Comparison of ENCODE assay signal across 8 cellular contexts in genomic region chr9:19471737-19472648, GRCh38.
A peak's percentile ranks its signal among the peaks of the same experiment; 100 is the strongest.
DNase-seq lines count a peak whose midpoint lies in the region; ATAC-seq, FAIRE-seq and TF ChIP-seq lines count a peak whose summit lies in the region.

No MANE protein-coding gene starts in this region.

- H3K4me3 ChIP-seq in GM12865 (ENCODE audit: low read depth, low read length), result no peak overlapping the region
- H3K4me3 ChIP-seq in H7 (ENCODE audit: insufficient read depth, low read depth, low read length), result no peak overlapping the region
- no peak overlapping the region for H3K4me3 ChIP-seq in LNCaP clone FGC (ENCODE audit: low read depth, low read length)
- no peak overlapping the region for H3K4me3 ChIP-seq in GM12878
- H3K4me3 ChIP-seq in iPS DF 6.9 (ENCODE audit: low read length), result no peak overlapping the region; the same call in 1 of the 2 replicates
- H3K4me3 ChIP-seq in small intestine (ENCODE audit: low read depth in 1 of 2, low read length in 2 of 2), result no peak overlapping the region

- H3K27me3 Mint-ChIP-seq in T-helper 17 cell, result peaks cover 13% of the 10 kb centered on the region

- peak overlapping the region; percentile 19 for H3K27ac Mint-ChIP-seq in T-helper 17 cell

- 2% methylated on average over 18 of the region's 18 CpGs for WGBS in GM12878 (ENCODE audit: insufficient coverage, insufficient replicate concordance, low lambda C conversion rate, missing lambda C conversion rate)
- no CpG with 5 or more reads among the region's 18 CpGs for WGBS in iPS DF 6.9 (ENCODE audit: insufficient coverage, insufficient read length)
- 11 to 13% (median 13%) methylated on average over 18 of the region's 18 CpGs for WGBS in small intestine, 3 donors

- intact Hi-C loops in GM12878 (cut with micrococcal nuclease; ENCODE audit: unreplicated experiment), result no loop called here

- peaks cover 9% of the 10 kb centered on the region for H3K4me1 Mint-ChIP-seq in T-helper 17 cell

- in situ Hi-C loops in GM12878 (cut with MboI), result loop anchor here (25.0 kb wide), 1 partner anchor 1210 kb away; no protein-coding TSS in a partner anchor

- no peak overlapping the region for H2AFZ ChIP-seq in GM12878 (ENCODE audit: control insufficient read depth, low read depth, low read length)

- no peaks in the 10 kb centered on the region for H3K79me2 ChIP-seq in GM12878 (ENCODE audit: control insufficient read depth, insufficient read depth, low read length)

- H3K27me3 ChIP-seq in H7 (ENCODE audit: control insufficient read depth, insufficient read depth, low read length), result no peaks in the 10 kb centered on the region
- no peaks in the 10 kb centered on the region; a peak in 1 of 4 replicates for H3K27me3 ChIP-seq in GM12878 (replicated peaks in 1 of 2; ENCODE audit: control insufficient read depth in 2 of 2, insufficient read depth in 2 of 2, low read length in 1 of 2)
- H3K27me3 ChIP-seq in iPS DF 6.9 (ENCODE audit: control insufficient read depth, insufficient read depth, low read length), result no peaks in the 10 kb centered on the region
- no peaks in the 10 kb centered on the region for H3K27me3 ChIP-seq in small intestine (ENCODE audit: control insufficient read depth in 2 of 2, insufficient read depth in 2 of 2, low read length in 2 of 2)

- TF ChIP-seq EP300 in GM12878 (IDR thresholded peaks at IDR 0.05; ENCODE audit: borderline replicate concordance in 1 of 2, control insufficient read depth in 1 of 2, low read depth in 2 of 2, low read length in 2 of 2), result no peak

- no peak for TF ChIP-seq POLR2A in GM12878 (IDR thresholded peaks at IDR 0.05; ENCODE audit: low read depth, low read length)

- no peaks in the 10 kb centered on the region for H4K20me1 ChIP-seq in GM12878 (ENCODE audit: control insufficient read depth, insufficient read depth)

- RAD21 ChIA-PET in GM12878 (lab: Charles Lee; ENCODE audit: unreplicated experiment), result no interaction called here

- H3K4me3 Mint-ChIP-seq in T-helper 17 cell, result peak overlapping the region; percentile 83

- no peak overlapping the region for H3K9ac ChIP-seq in GM12878 (ENCODE audit: control insufficient read depth, insufficient read depth, low read length)

- ATAC-seq in T-helper 17 cell, result peak; percentile 74
- ATAC-seq in GM12878, result peak; percentile 80
- no peak for ATAC-seq in HG02571 (IDR thresholded peaks at IDR 0.05; ENCODE audit: unreplicated experiment)

- H3K36me3 ChIP-seq in H7 (replicated peaks; ENCODE audit: control insufficient read depth, insufficient read depth, low read length) (no peaks in the 10 kb centered on the region), GM12878 (ENCODE audit: control insufficient read depth in 2 of 2, insufficient read depth in 2 of 2, low read length in 1 of 2) (no peaks in the 10 kb centered on the region), iPS DF 6.9 (ENCODE audit: control insufficient read depth, insufficient read depth, low read length) (no peaks in the 10 kb centered on the region), small intestine (ENCODE audit: control insufficient read depth in 2 of 2, insufficient read depth in 2 of 2, low read length in 2 of 2) (no peaks in the 10 kb centered on the region)

- no peak for FAIRE-seq in GM12878 (lab: Jason Lieb, UNC)
- no peak for FAIRE-seq in small intestine (lab: Jason Lieb, UNC)

- DNase-seq in GM12865 (ENCODE audit: low read depth) (peak; percentile 68), H7 (peak; percentile 79), LNCaP clone FGC (ENCODE audit: low read depth) (no peak), T-helper 17 cell (no peak), GM12878 (ENCODE audit: low read depth, low spot score) (no peak), iPS DF 6.9 (ENCODE audit: low read depth, low spot score) (peak; percentile 60), small intestine (peak; percentile 39)

- no peaks in the 10 kb centered on the region for H3K36me3 Mint-ChIP-seq in T-helper 17 cell (ENCODE audit: low read depth)

- SMC1A ChIA-PET in GM12878 (lab: Charles Lee; ENCODE audit: uncharacterized antibody, unreplicated experiment), result interaction anchor here (0.5 kb wide), 1 partner anchor 400 kb away, joined by 3 read pairs; no protein-coding TSS in a partner anchor

- BruUV-seq in GM12878 (replicated peaks; lab: Mats Ljungman, UMichigan), result no TSS peak

- TF ChIP-seq CTCF in GM12865 (IDR thresholded peaks at IDR 0.05; ENCODE audit: insufficient read depth, low read depth, low read length, missing control alignments), result peak; percentile 82
- peak; percentile 89 for TF ChIP-seq CTCF in LNCaP clone FGC (IDR thresholded peaks at IDR 0.05; ENCODE audit: control insufficient read depth, extremely low read depth, insufficient read depth)
- peak; percentile 67 to 81 (median 79) for TF ChIP-seq CTCF in GM12878 (IDR thresholded peaks at IDR 0.05 in 2 of 3, conservative IDR thresholded peaks at IDR 0.05 in 1 of 3; ENCODE audit: control insufficient read depth in 2 of 3, extremely low read depth in 1 of 3, insufficient read depth in 1 of 3, low read depth in 3 of 3, low read length in 3 of 3)

- H3K4me1 ChIP-seq in GM12878 (ENCODE audit: control insufficient read depth, insufficient read depth, low read length), result no peaks in the 10 kb centered on the region
- peaks cover 5% of the 10 kb centered on the region for H3K4me1 ChIP-seq in iPS DF 6.9 (ENCODE audit: control insufficient read depth, insufficient read depth, low read length)
- no peaks in the 10 kb centered on the region for H3K4me1 ChIP-seq in small intestine (ENCODE audit: control insufficient read depth in 2 of 2, insufficient read depth in 1 of 2, low read depth in 1 of 2, low read length in 1 of 2)

- H3K9me3 ChIP-seq in T-helper 17 cell (ENCODE audit: control insufficient read depth, low read length, poor library complexity, severe bottlenecking), result no peaks in the 10 kb centered on the region
- no peaks in the 10 kb centered on the region for H3K9me3 ChIP-seq in GM12878 (replicated peaks; ENCODE audit: control insufficient read depth, insufficient read depth, low read length)
- H3K9me3 ChIP-seq in iPS DF 6.9 (ENCODE audit: control insufficient read depth, insufficient read depth, low read length), result no peaks in the 10 kb centered on the region
- no peaks in the 10 kb centered on the region for H3K9me3 ChIP-seq in small intestine (ENCODE audit: control insufficient read depth, low read depth)

- CTCF ChIA-PET in GM12878 (lab: Yijun Ruan, JAX), result interaction anchor here (0.9 to 2.5 kb wide), 6 partner anchors 7 to 239 kb away, joined by 3 to 8 read pairs (median 6); no protein-coding TSS in a partner anchor

- H3K27ac ChIP-seq in GM12878 (ENCODE audit: control insufficient read depth, insufficient read depth) (no peak overlapping the region), iPS DF 6.9 (ENCODE audit: low read length) (no peak overlapping the region), small intestine (ENCODE audit: low read depth in 1 of 2, low read length in 1 of 2) (no peak overlapping the region)

- peak; percentile 57 for TF ChIP-seq RAD21 in GM12878 (IDR thresholded peaks at IDR 0.05; ENCODE audit: insufficient read depth, low read depth, low read length)

- no peak overlapping the region for H3K4me2 ChIP-seq in GM12878 (ENCODE audit: control insufficient read depth, insufficient read depth)

- POLR2A ChIA-PET in GM12878 (lab: Charles Lee), result no interaction called here

TF ChIP-seq in GM12878, 131 proteins besides CTCF, POLR2A, EP300 and RAD21:
- TF ChIP-seq EED (IDR thresholded peaks at IDR 0.05; ENCODE audit: low read depth) (peak; percentile 35; the same call in 1 of the 2 replicates), IKZF1 (conservative IDR thresholded peaks at IDR 0.05) (peak; percentile 43; the same call in 1 of the 2 replicates), IKZF2 (IDR thresholded peaks at IDR 0.05) (0 out of 4 replicates have a peak, but pooled peaks of 1 of the 2 experiments have one; percentile 9), RUNX3 (IDR thresholded peaks at IDR 0.05; ENCODE audit: low read length) (no peak), HDAC2 (IDR thresholded peaks at IDR 0.05) (no peak)
- TF ChIP-seq, protein P1, sequence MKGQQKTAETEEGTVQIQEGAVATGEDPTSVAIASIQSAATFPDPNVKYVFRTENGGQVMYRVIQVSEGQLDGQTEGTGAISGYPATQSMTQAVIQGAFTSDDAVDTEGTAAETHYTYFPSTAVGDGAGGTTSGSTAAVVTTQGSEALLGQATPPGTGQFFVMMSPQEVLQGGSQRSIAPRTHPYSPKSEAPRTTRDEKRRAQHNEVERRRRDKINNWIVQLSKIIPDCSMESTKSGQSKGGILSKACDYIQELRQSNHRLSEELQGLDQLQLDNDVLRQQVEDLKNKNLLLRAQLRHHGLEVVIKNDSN (IDR thresholded peaks at IDR 0.05; ENCODE audit: borderline replicate concordance, extremely low read length, insufficient read depth, low read depth, low read length), result no peak

Comparison
In these comparisons a context has a peak if more than half of its experiments do, and no peak if none do; other contexts are left out.
1. DNase-seq: peak in GM12865 (single experiment), H7 (single experiment), iPS DF 6.9 (single experiment) and small intestine (single experiment); none in LNCaP clone FGC (single experiment), T-helper 17 cell (0 of 3) and GM12878 (single experiment).
2. Peak in every context shown above with its lines, with median percentiles within 50 percentile points of each other: CTCF ChIP-seq.